ENCODE assay signal across 1 cellular context in the genomic region with DNA sequence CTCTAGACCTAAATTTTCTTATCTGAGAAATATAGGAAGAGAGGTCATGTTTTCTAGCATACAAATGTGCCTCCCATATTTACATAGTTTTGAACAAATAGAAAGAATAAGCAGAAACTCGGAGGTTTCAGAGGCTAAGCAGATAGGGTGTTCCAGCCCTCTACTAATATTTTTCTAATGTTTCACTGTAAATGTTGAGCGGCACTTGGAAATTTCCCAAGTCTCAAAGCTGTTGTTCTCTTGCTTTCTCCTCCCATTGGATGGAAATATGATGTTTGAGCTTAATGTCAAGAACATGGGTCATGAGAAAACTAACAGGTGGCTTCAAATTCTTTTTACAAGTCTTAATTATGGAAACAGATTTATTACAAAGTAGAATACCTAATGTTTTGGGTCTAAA.
TF ChIP-seq lines count a peak whose summit lies in the region.

No MANE protein-coding gene starts in this region.

TF ChIP-seq in HepG2, 621 proteins besides CTCF, POLR2A, EP300 and RAD21:
- TF ChIP-seq, protein P1, sequence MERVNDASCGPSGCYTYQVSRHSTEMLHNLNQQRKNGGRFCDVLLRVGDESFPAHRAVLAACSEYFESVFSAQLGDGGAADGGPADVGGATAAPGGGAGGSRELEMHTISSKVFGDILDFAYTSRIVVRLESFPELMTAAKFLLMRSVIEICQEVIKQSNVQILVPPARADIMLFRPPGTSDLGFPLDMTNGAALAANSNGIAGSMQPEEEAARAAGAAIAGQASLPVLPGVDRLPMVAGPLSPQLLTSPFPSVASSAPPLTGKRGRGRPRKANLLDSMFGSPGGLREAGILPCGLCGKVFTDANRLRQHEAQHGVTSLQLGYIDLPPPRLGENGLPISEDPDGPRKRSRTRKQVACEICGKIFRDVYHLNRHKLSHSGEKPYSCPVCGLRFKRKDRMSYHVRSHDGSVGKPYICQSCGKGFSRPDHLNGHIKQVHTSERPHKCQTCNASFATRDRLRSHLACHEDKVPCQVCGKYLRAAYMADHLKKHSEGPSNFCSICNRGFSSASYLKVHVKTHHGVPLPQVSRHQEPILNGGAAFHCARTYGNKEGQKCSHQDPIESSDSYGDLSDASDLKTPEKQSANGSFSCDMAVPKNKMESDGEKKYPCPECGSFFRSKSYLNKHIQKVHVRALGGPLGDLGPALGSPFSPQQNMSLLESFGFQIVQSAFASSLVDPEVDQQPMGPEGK (CRISPR knock-in tag; IDR thresholded peaks at IDR 0.05) = no peak
- TF ChIP-seq ZNF709 (CRISPR knock-in tag; IDR thresholded peaks at IDR 0.05) = no peak
- no peak for TF ChIP-seq MXD4 (CRISPR knock-in tag; IDR thresholded peaks at IDR 0.05)
- no peak for TF ChIP-seq ZNF780A (CRISPR knock-in tag; IDR thresholded peaks at IDR 0.05)
- TF ChIP-seq ZFAT (CRISPR knock-in tag; conservative IDR thresholded peaks at IDR 0.05) = no peak
- TF ChIP-seq, protein P2, sequence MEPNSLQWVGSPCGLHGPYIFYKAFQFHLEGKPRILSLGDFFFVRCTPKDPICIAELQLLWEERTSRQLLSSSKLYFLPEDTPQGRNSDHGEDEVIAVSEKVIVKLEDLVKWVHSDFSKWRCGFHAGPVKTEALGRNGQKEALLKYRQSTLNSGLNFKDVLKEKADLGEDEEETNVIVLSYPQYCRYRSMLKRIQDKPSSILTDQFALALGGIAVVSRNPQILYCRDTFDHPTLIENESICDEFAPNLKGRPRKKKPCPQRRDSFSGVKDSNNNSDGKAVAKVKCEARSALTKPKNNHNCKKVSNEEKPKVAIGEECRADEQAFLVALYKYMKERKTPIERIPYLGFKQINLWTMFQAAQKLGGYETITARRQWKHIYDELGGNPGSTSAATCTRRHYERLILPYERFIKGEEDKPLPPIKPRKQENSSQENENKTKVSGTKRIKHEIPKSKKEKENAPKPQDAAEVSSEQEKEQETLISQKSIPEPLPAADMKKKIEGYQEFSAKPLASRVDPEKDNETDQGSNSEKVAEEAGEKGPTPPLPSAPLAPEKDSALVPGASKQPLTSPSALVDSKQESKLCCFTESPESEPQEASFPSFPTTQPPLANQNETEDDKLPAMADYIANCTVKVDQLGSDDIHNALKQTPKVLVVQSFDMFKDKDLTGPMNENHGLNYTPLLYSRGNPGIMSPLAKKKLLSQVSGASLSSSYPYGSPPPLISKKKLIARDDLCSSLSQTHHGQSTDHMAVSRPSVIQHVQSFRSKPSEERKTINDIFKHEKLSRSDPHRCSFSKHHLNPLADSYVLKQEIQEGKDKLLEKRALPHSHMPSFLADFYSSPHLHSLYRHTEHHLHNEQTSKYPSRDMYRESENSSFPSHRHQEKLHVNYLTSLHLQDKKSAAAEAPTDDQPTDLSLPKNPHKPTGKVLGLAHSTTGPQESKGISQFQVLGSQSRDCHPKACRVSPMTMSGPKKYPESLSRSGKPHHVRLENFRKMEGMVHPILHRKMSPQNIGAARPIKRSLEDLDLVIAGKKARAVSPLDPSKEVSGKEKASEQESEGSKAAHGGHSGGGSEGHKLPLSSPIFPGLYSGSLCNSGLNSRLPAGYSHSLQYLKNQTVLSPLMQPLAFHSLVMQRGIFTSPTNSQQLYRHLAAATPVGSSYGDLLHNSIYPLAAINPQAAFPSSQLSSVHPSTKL (CRISPR knock-in tag; IDR thresholded peaks at IDR 0.05) = peak; percentile 64; the same call in 1 of the 2 replicates
- TF ChIP-seq RARA (CRISPR knock-in tag; IDR thresholded peaks at IDR 0.05) = peak; percentile 41; the same call in 1 of the 2 replicates
- TF ChIP-seq NR2F6 (IDR thresholded peaks at IDR 0.05) = 0 out of 2 replicates have a peak, but pooled peaks have one; percentile 35
- no peak for TF ChIP-seq NR2F6 (CRISPR knock-in tag; IDR thresholded peaks at IDR 0.05)
- TF ChIP-seq THAP11 (CRISPR knock-in tag; IDR thresholded peaks at IDR 0.05) = no peak
- no peak for TF ChIP-seq SOX13 (IDR thresholded peaks at IDR 0.05)
- TF ChIP-seq SOX13 (CRISPR knock-in tag; conservative IDR thresholded peaks at IDR 0.05 in 1 of 2, IDR thresholded peaks at IDR 0.05 in 1 of 2) = peak in 1 of 2 experiments; percentile 38; a peak in 1 of 4 replicates
- no peak for TF ChIP-seq ZNF547 (CRISPR knock-in tag; IDR thresholded peaks at IDR 0.05)
- TF ChIP-seq ZNF350 (CRISPR knock-in tag; IDR thresholded peaks at IDR 0.05; ENCODE audit: borderline replicate concordance, low read depth) = no peak
